21 cellular contexts compared by ENCODE assay signal in genomic region chr16:72789465-72789864, GRCh38.
DNase-seq lines count a peak whose midpoint lies in the region; TF ChIP-seq lines count a peak whose summit lies in the region.
"Had no signal": no experiment of that assay in that cellular context is flagged by ENCODE, and none has a peak within 500 bp of the region (broad histone marks: within the 10 kb centered on the region; RNA-seq: fewer than 3 reads in every experiment).

No MANE protein-coding gene starts in this region.

- H3K36me3 ChIP-seq in BLaER1: peaks cover 39% of the 10 kb centered on the region
- peaks cover 14 to 28% of the 10 kb centered on the region in 2 donors for H3K36me3 ChIP-seq in stomach smooth muscle (ENCODE audit: control insufficient read depth in 2 of 2, insufficient read depth in 2 of 2, low read length in 2 of 2)

- peak overlapping the region; percentile 5 for H3K27ac Mint-ChIP-seq in endothelial cell (ENCODE audit: unreplicated experiment)
- H3K27ac Mint-ChIP-seq: HFFc6 had no signal

- H3K36me3 Mint-ChIP-seq in endothelial cell (ENCODE audit: low read depth, unreplicated experiment): peaks cover 29% of the 10 kb centered on the region

- no peak overlapping the region for H3K4me3 ChIP-seq in BLaER1
- no peak overlapping the region for H3K4me3 ChIP-seq in HL-60 (replicated peaks; ENCODE audit: insufficient read depth, low read length)
- no peak overlapping the region for H3K4me3 ChIP-seq in stomach smooth muscle (ENCODE audit: low read length in 2 of 2)
- H3K4me3 ChIP-seq: GM12878 had no signal

- H3K27me3 Mint-ChIP-seq in endothelial cell (ENCODE audit: unreplicated experiment): peaks cover 15% of the 10 kb centered on the region

- H3K4me2 ChIP-seq in BLaER1: peak overlapping the region; percentile 78; the same call in 1 of the 2 replicates
- H3K4me2 ChIP-seq: SK-N-SH had no signal

- DNase-seq in HL-60 (ENCODE audit: low read depth in 1 of 2, low spot score in 1 of 2): no peak
- DNase-seq in endothelial cell (ENCODE audit: low spot score): no peak
- DNase-seq in D341Med (ENCODE audit: low spot score): no peak
- DNase-seq in germinal center (ENCODE audit: low spot score): no peak
- DNase-seq in epidermal melanocyte (ENCODE audit: insufficient read length, low spot score): no peak
- no peak for DNase-seq in NCI-H774 (lab: John Stamatoyannopoulos, UW)
- DNase-seq: AML-193; DMS79; HFFc6; KG1; NCI-H1105 treated with DMSO at 0.1 percent for 48 hours; NCI-H2029 treated with DMSO at 0.1 percent for 48 hours; NCI-H226; NCI-H510A treated with DMSO at 0.1 percent for 48 hours; NCI-H748 treated with DMSO at 0.1 percent for 48 hours; NK-92 treated with Interleukin-12 subunit alpha and Interleukin-12 subunit beta, amount 100 ng/mL, for 24 hours; SIG-M5; SK-N-SH had no signal

- H3K4me1 ChIP-seq in BLaER1: peaks cover 42% of the 10 kb centered on the region
- peaks cover 24% of the 10 kb centered on the region for H3K4me1 ChIP-seq in stomach smooth muscle (ENCODE audit: control insufficient read depth, insufficient read depth, low read length)

- peaks cover 31% of the 10 kb centered on the region for H3K9me3 ChIP-seq in BLaER1
- peaks cover 0 to 3% of the 10 kb centered on the region in 2 donors for H3K9me3 ChIP-seq in stomach smooth muscle (ENCODE audit: control insufficient read depth in 2 of 2, low read length in 2 of 2)
- H3K9me3 ChIP-seq: SK-N-SH had no signal

- H3K27me3 ChIP-seq in BLaER1 (no peaks in the 10 kb centered on the region), HL-60 (ENCODE audit: insufficient read depth, poor library complexity, severe bottlenecking) (no peaks in the 10 kb centered on the region), stomach smooth muscle (ENCODE audit: control insufficient read depth in 1 of 2, insufficient read depth in 2 of 2, low read length in 2 of 2) (no peaks in the 10 kb centered on the region)

- TF ChIP-seq CTCF in HL-60 (IDR thresholded peaks at IDR 0.05; ENCODE audit: insufficient read depth, low read length): no peak
- TF ChIP-seq CTCF in endothelial cell (IDR thresholded peaks at IDR 0.05; ENCODE audit: unreplicated experiment): no peak

- H3K4me1 Mint-ChIP-seq in endothelial cell (ENCODE audit: unreplicated experiment): peaks cover 3% of the 10 kb centered on the region

- H3K9ac ChIP-seq in BLaER1 (no peak overlapping the region), stomach smooth muscle (ENCODE audit: low read length in 2 of 2) (no peak overlapping the region)
- H3K9ac ChIP-seq: SK-N-SH had no signal

- H3K4me3 Mint-ChIP-seq in endothelial cell (ENCODE audit: unreplicated experiment): peak overlapping the region; percentile 7
- H3K4me3 Mint-ChIP-seq: HFFc6 had no signal

- H3K9me3 Mint-ChIP-seq in endothelial cell (ENCODE audit: unreplicated experiment): no peaks in the 10 kb centered on the region
- H3K9me3 Mint-ChIP-seq: HFFc6 had no signal

- no peaks in the 10 kb centered on the region for H4K20me1 ChIP-seq in BLaER1

- H3K27ac ChIP-seq in BLaER1 (no peak overlapping the region), HL-60 (replicated peaks) (peak overlapping the region; percentile 87), stomach smooth muscle (ENCODE audit: low read length) (peak overlapping the region; percentile 31)
